Comparison of ENCODE assay signal across 9 cellular contexts in genomic region chr15:99143655-99144610, GRCh38. TPM values are rescaled to one million over a fixed set of nuclear protein-coding genes. Genes with fewer than 3 reads are reported as not detected.
A peak's percentile ranks its signal among the peaks of the same experiment; 100 is the strongest.
DNase-seq lines count a peak whose midpoint lies in the region; ATAC-seq and TF ChIP-seq lines count a peak whose summit lies in the region.
"Had no signal": no experiment of that assay in that cellular context is flagged by ENCODE, and none has a peak within 500 bp of the region (broad histone marks: within the 10 kb centered on the region; RNA-seq: fewer than 3 reads in every experiment).

No MANE protein-coding gene starts in this region.

- H2BK120ac ChIP-seq in mesenchymal stem cell (ENCODE audit: low read depth, low read length) = no peak overlapping the region

- H3K4ac ChIP-seq in mesenchymal stem cell (ENCODE audit: low read depth in 1 of 2, low read length in 2 of 2) = no peak overlapping the region

- H2BK5ac ChIP-seq in mesenchymal stem cell (ENCODE audit: low read depth, low read length, poor library complexity, severe bottlenecking) = no peak overlapping the region

- 81 to 82% methylated on average over 7 of the region's 7 CpGs for WGBS in esophagus, 2 donors
- WGBS in mesenchymal stem cell = 73% methylated on average over 5 of the region's 7 CpGs
- 76 to 79% methylated on average over 7 of the region's 7 CpGs for WGBS in tibial nerve, 2 donors

- TF ChIP-seq POLR2A in tibial nerve (IDR thresholded peaks at IDR 0.05) = no peak

- no peak overlapping the region for H3K14ac ChIP-seq in mesenchymal stem cell (ENCODE audit: low read length in 2 of 2)

- DNase-seq in NCI-H146 (lab: John Stamatoyannopoulos, UW) = peak; percentile 65
- DNase-seq in mesenchymal stem cell = peak; percentile 81
- peak; percentile 51 to 68 for DNase-seq in tibial nerve (ENCODE audit: low spot score in 2 of 2)
- DNase-seq in SIG-M5 (lab: John Stamatoyannopoulos, UW) = no peak
- no peak for DNase-seq in activated CD8-positive, alpha-beta memory T cell treated with anti-CD3 and anti-CD28 coated beads, Interleukin-2, amount 50 U/mL, for 4 hours
- no peak for DNase-seq in SKM-1 (lab: John Stamatoyannopoulos, UW; ENCODE audit: unreplicated experiment)
- DNase-seq: stimulated activated naive B cell treated with anti-CD40 and anti-IgM and Interleukin-4, amounts not matched to agents 10 μg/mL and 1 μg/mL and 100 μg/mL, for 72 hours had no signal

- no peak for ATAC-seq in HG03045 (IDR thresholded peaks at IDR 0.05; ENCODE audit: unreplicated experiment)
- ATAC-seq: stimulated activated naive B cell treated with anti-CD40 and anti-IgM and Interleukin-4, amounts not matched to agents 10 μg/mL and 1 μg/mL and 100 μg/mL, for 72 hours had no signal

- H3K36me3 ChIP-seq in esophagus (ENCODE audit: control insufficient read depth in 2 of 2, insufficient read depth in 2 of 2, low read length in 1 of 2) = peaks cover 3 to 4% of the 10 kb centered on the region in 2 donors
- peaks cover 17 to 21% of the 10 kb centered on the region in 2 experiments for H3K36me3 ChIP-seq in mesenchymal stem cell (ENCODE audit: control insufficient read depth in 1 of 2, insufficient read depth in 2 of 2, low read depth in 1 of 2, low read length in 2 of 2)
- peaks cover 0 to 33% (median 0%) of the 10 kb centered on the region in 3 donors for H3K36me3 ChIP-seq in tibial nerve

- peak in 1 of 2 donors; percentile 74 for TF ChIP-seq EP300 in tibial nerve (IDR thresholded peaks at IDR 0.05)

- H3K18ac ChIP-seq in mesenchymal stem cell (ENCODE audit: low read depth in 1 of 2, low read length in 2 of 2) = peak overlapping the region in 1 of 2 experiments; percentile 14

- H3K79me1 ChIP-seq in mesenchymal stem cell (replicated peaks; ENCODE audit: low read length, poor library complexity, severe bottlenecking) = no peaks in the 10 kb centered on the region

- no peaks in the 10 kb centered on the region for H3K9me3 ChIP-seq in esophagus (ENCODE audit: control insufficient read depth in 2 of 2, insufficient read depth in 1 of 2, low read depth in 1 of 2, low read length in 1 of 2)
- H3K9me3 ChIP-seq in mesenchymal stem cell (ENCODE audit: control insufficient read depth, low read length) = no peaks in the 10 kb centered on the region
- H3K9me3 ChIP-seq in tibial nerve = no peaks in the 10 kb centered on the region

- peak overlapping the region; percentile 48 for H3K9ac ChIP-seq in mesenchymal stem cell (ENCODE audit: low read length)

- no peak overlapping the region for H2BK15ac ChIP-seq in mesenchymal stem cell (ENCODE audit: low read depth, poor library complexity, severe bottlenecking)

- no peak overlapping the region for H2AFZ ChIP-seq in mesenchymal stem cell (ENCODE audit: low read depth, low read length)

- no peak overlapping the region for H2AK5ac ChIP-seq in mesenchymal stem cell (ENCODE audit: low read length, severe bottlenecking)

- H4K8ac ChIP-seq in mesenchymal stem cell (ENCODE audit: low read length) = no peak overlapping the region

- H4K91ac ChIP-seq in mesenchymal stem cell (ENCODE audit: low read length) = no peak overlapping the region

- TF ChIP-seq CTCF in tibial nerve (IDR thresholded peaks at IDR 0.05) = no peak

- no peak overlapping the region for H2BK12ac ChIP-seq in mesenchymal stem cell (ENCODE audit: low read length in 2 of 2)

- no peak overlapping the region for H3K23ac ChIP-seq in mesenchymal stem cell (ENCODE audit: low read length in 2 of 2)

- H3K27ac ChIP-seq in esophagus (ENCODE audit: low read depth in 2 of 2, low read length in 1 of 2) (peak overlapping the region; percentile 48 to 73), mesenchymal stem cell (ENCODE audit: low read length, poor library complexity, severe bottlenecking) (no peak overlapping the region), tibial nerve (peak overlapping the region in 2 of 4 donors; percentile 57 to 75)

- H3K4me2 ChIP-seq in mesenchymal stem cell (ENCODE audit: low read length, poor library complexity, severe bottlenecking) = no peak overlapping the region

- no peaks in the 10 kb centered on the region for H3K27me3 ChIP-seq in esophagus (ENCODE audit: control insufficient read depth in 1 of 2, insufficient read depth in 2 of 2, low read length in 2 of 2)
- no peaks in the 10 kb centered on the region for H3K27me3 ChIP-seq in mesenchymal stem cell (ENCODE audit: control insufficient read depth in 1 of 2, insufficient read depth in 1 of 2, low read length in 2 of 2)
- no peaks in the 10 kb centered on the region for H3K27me3 ChIP-seq in tibial nerve

- H3K4me1 ChIP-seq in esophagus (ENCODE audit: control insufficient read depth in 2 of 2, insufficient read depth in 2 of 2, low read length in 1 of 2) (no peaks in the 10 kb centered on the region), mesenchymal stem cell (ENCODE audit: control insufficient read depth, insufficient read depth, low read depth, low read length) (peaks cover 5% of the 10 kb centered on the region), tibial nerve (peaks cover 0 to 18% (median 9%) of the 10 kb centered on the region in 4 donors)

- H3K4me3 ChIP-seq in esophagus (ENCODE audit: low read depth in 1 of 2, low read length in 2 of 2) = no peak overlapping the region
- H3K4me3 ChIP-seq in mesenchymal stem cell (ENCODE audit: insufficient read depth in 1 of 2, low read depth in 1 of 2, low read length in 2 of 2) = peak overlapping the region in 1 of 2 experiments; percentile 20
- H3K4me3 ChIP-seq in tibial nerve = no peak overlapping the region

RNA-seq across cellular contexts. Expression of gene SYNM, which starts 39.1 kb away (rescaled TPM):
- polyA plus RNA-seq in esophagus = 10 to 100 TPM; 20.3 to 40.8 TPM
- 6.0 TPM for polyA plus RNA-seq in mesenchymal stem cell (2013, experiment 1 of 2)
- polyA plus RNA-seq in mesenchymal stem cell (2013, experiment 2 of 2) = 5.7 TPM
- total RNA-seq in tibial nerve = 10 to 100 TPM; 26.4 to 47.0 (median 29.6) TPM

Comparison
In these comparisons a context has a peak if more than half of its experiments do, and no peak if none do; other contexts are left out.
1. DNase-seq: peak in NCI-H146 (single experiment), mesenchymal stem cell (single experiment) and tibial nerve (2 of 2); none in SIG-M5 (single experiment), activated CD8-positive, alpha-beta memory T cell treated with anti-CD3 and anti-CD28 coated beads, Interleukin-2, amount 50 U/mL, for 4 hours (single experiment) and SKM-1 (single experiment).